1 cellular context compared by ENCODE assay signal in genomic region chr1:195909061-195909460, GRCh38.
TF ChIP-seq lines count a peak whose summit lies in the region.

No MANE protein-coding gene starts in this region.

TF ChIP-seq in GM23338, 12 proteins besides CTCF, POLR2A, EP300 and RAD21 (continued from another document):
- no peak for TF ChIP-seq REST (IDR thresholded peaks at IDR 0.05; ENCODE audit: unreplicated experiment)
- no peak for TF ChIP-seq POLR2AphosphoS5 (IDR thresholded peaks at IDR 0.05; ENCODE audit: low read depth)
- TF ChIP-seq ZNF114 (CRISPR knock-in tag; IDR thresholded peaks at IDR 0.05) = no peak
- no peak for TF ChIP-seq ZNF331 (CRISPR knock-in tag; IDR thresholded peaks at IDR 0.05; ENCODE audit: low read depth)
- no peak for TF ChIP-seq JUNB (IDR thresholded peaks at IDR 0.05; ENCODE audit: unreplicated experiment)
- TF ChIP-seq EZH2phosphoT487 (IDR thresholded peaks at IDR 0.05; ENCODE audit: unreplicated experiment) = no peak
- TF ChIP-seq EZH2 (IDR thresholded peaks at IDR 0.05; ENCODE audit: low read depth, unreplicated experiment) = no peak
- TF ChIP-seq CREB1 (CRISPR knock-in tag; IDR thresholded peaks at IDR 0.05; ENCODE audit: low read depth) = no peak
- TF ChIP-seq NANOG (IDR thresholded peaks at IDR 0.05; ENCODE audit: borderline replicate concordance) = no peak
- TF ChIP-seq, protein P1, sequence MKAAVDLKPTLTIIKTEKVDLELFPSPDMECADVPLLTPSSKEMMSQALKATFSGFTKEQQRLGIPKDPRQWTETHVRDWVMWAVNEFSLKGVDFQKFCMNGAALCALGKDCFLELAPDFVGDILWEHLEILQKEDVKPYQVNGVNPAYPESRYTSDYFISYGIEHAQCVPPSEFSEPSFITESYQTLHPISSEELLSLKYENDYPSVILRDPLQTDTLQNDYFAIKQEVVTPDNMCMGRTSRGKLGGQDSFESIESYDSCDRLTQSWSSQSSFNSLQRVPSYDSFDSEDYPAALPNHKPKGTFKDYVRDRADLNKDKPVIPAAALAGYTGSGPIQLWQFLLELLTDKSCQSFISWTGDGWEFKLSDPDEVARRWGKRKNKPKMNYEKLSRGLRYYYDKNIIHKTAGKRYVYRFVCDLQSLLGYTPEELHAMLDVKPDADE (IDR thresholded peaks at IDR 0.05) = no peak
TF ChIP-seq in GM23338: peak in this region for 0.
